ENCODE assay signal across 1 cellular context in genomic region chr10:59018977-59019376, GRCh38.
TF ChIP-seq lines count a peak whose summit lies in the region.

No MANE protein-coding gene starts in this region.

TF ChIP-seq in GM23338, 12 proteins besides CTCF, POLR2A, EP300 and RAD21 (continued from another document):
- TF ChIP-seq ZNF462 (CRISPR knock-in tag; IDR thresholded peaks at IDR 0.05): no peak
- TF ChIP-seq ZNF331 (CRISPR knock-in tag; IDR thresholded peaks at IDR 0.05; ENCODE audit: low read depth): no peak
- TF ChIP-seq REST (IDR thresholded peaks at IDR 0.05; ENCODE audit: unreplicated experiment): no peak
- no peak for TF ChIP-seq EZH2 (IDR thresholded peaks at IDR 0.05; ENCODE audit: low read depth, unreplicated experiment)
- TF ChIP-seq JUNB (IDR thresholded peaks at IDR 0.05; ENCODE audit: unreplicated experiment): no peak
- no peak for TF ChIP-seq NANOG (IDR thresholded peaks at IDR 0.05; ENCODE audit: borderline replicate concordance)
- TF ChIP-seq CREB1 (CRISPR knock-in tag; IDR thresholded peaks at IDR 0.05; ENCODE audit: low read depth): no peak
- no peak for TF ChIP-seq ZNF114 (CRISPR knock-in tag; IDR thresholded peaks at IDR 0.05)
- TF ChIP-seq POLR2AphosphoS5 (IDR thresholded peaks at IDR 0.05; ENCODE audit: low read depth): no peak
- no peak for TF ChIP-seq STAT1 (IDR thresholded peaks at IDR 0.05; ENCODE audit: unreplicated experiment)
